In the genomic region with DNA sequence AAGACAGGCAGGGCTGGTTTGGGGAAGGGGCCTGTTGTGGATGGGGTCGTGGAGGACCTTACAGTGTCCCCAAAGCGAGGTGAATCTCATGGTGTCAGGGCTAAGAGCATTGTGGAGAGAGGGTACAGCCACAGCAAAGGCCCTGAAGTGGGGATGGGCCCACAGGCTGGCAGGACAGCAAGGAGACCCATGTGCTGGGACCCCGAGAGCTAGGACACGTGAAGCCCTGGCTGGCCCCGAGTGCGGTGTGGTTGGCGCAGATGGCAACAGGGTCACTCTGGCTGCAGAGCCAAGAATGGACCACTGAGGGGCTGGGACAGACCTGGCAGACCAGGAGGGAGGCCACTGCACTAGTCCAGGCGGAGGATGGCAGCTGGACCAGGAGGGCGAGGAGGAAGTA, we compare ENCODE assay signal across 27 cellular contexts. TPM values are rescaled to one million over a fixed set of nuclear protein-coding genes. Genes with fewer than 3 reads are reported as not detected.
DNase-seq lines count a peak whose midpoint lies in the region; ATAC-seq, FAIRE-seq and TF ChIP-seq lines count a peak whose summit lies in the region.
"Had no signal": no experiment of that assay in that cellular context is flagged by ENCODE, and none has a peak within 500 bp of the region (broad histone marks: within the 10 kb centered on the region; RNA-seq: fewer than 3 reads in every experiment).

No MANE protein-coding gene starts in this region.

- in situ Hi-C loops in GM23248 (cut with MboI) = no loop called here
- in situ Hi-C loops in G401 (cut with HindIII; ENCODE audit: low sequenced_read_pairs) = no loop called here

- H3K9ac ChIP-seq in GM23248 = no peak overlapping the region
- H3K9ac ChIP-seq: KMS-11 had no signal

- H3K27me3 Mint-ChIP-seq in nephron progenitor cell (ENCODE audit: low read depth, poor library complexity) = peaks cover 17% of the 10 kb centered on the region
- H3K27me3 Mint-ChIP-seq: CD4-positive, alpha-beta memory T cell; IgD-negative memory B cell had no signal

- no peaks in the 10 kb centered on the region for H3K36me3 Mint-ChIP-seq in nephron progenitor cell (ENCODE audit: low read depth)
- H3K36me3 Mint-ChIP-seq: CD4-positive, alpha-beta memory T cell had no signal

- H3K27ac Mint-ChIP-seq in nephron progenitor cell = peak overlapping the region; percentile 91
- H3K27ac Mint-ChIP-seq: H9 had no signal

- TF ChIP-seq CTCF in dorsolateral prefrontal cortex (IDR thresholded peaks at IDR 0.05 in 54 of 56, conservative IDR thresholded peaks at IDR 0.05 in 2 of 56; ENCODE audit: low read depth in 1 of 56, partially characterized antibody in 56 of 56) (no peak), nephron progenitor cell (IDR thresholded peaks at IDR 0.05) (no peak)

- H3K27ac ChIP-seq in angular gyrus (ENCODE audit: low read depth, low read length) (peak overlapping the region; percentile 99), dorsolateral prefrontal cortex (peak overlapping the region in 58 of 59 donors; percentile 65 to 100 (median 96)), temporal lobe (ENCODE audit: low read depth, low read length) (peak overlapping the region; percentile 100), GM23248 (no peak overlapping the region)
- H3K27ac ChIP-seq: A549, KMS-11, SJSA1 had no signal

- H3K36me3 ChIP-seq in GM23248 (ENCODE audit: low read depth) = no peaks in the 10 kb centered on the region
- H3K36me3 ChIP-seq: SJSA1 had no signal

- no peaks in the 10 kb centered on the region for H3K9me3 ChIP-seq in GM23248 (ENCODE audit: low read depth)
- H3K9me3 ChIP-seq: A549, Caco-2, SJSA1 had no signal

- H3K4me3 ChIP-seq in dorsolateral prefrontal cortex (no peak overlapping the region), GM23248 (no peak overlapping the region)
- H3K4me3 ChIP-seq: A549, GM12878, SJSA1 had no signal

- no peaks in the 10 kb centered on the region for H3K9me2 ChIP-seq in GM23248 (ENCODE audit: insufficient read depth)

- H3F3A ChIP-seq in GM23248 (ENCODE audit: insufficient read depth) = no peaks in the 10 kb centered on the region

- WGBS in GM23248 (ENCODE audit: low coverage in 1 of 2, low lambda C conversion rate in 2 of 2, missing lambda C conversion rate in 2 of 2), 2 experiments = 79 to 85% methylated on average over 9 of the region's 9 CpGs

- no peak for ATAC-seq in GM21528 (IDR thresholded peaks at IDR 0.05; ENCODE audit: low FRiP score, unreplicated experiment)
- ATAC-seq: A549, GM12878, PC-3 had no signal

- no peak overlapping the region for H2AFZ ChIP-seq in GM23248

- no peaks in the 10 kb centered on the region for H3K4me1 ChIP-seq in GM23248 (ENCODE audit: insufficient read depth)
- H3K4me1 ChIP-seq: A549, SJSA1 had no signal

- no peak for FAIRE-seq in H54 (lab: Jason Lieb, UNC)
- FAIRE-seq: A549, GM12878, GM19239 had no signal

- intact Hi-C loops in dorsolateral prefrontal cortex (cut with DNase I) = loop anchor here (1.0 to 10.0 kb wide), 6 partner anchors 77 to 195 kb away; no protein-coding TSS in a partner anchor

- H3K4me1 Mint-ChIP-seq in nephron progenitor cell = peaks cover 94% of the 10 kb centered on the region

- no peaks in the 10 kb centered on the region for H4K20me1 ChIP-seq in GM23248 (ENCODE audit: insufficient read depth)

- no peak overlapping the region for H3K4me2 ChIP-seq in GM23248 (ENCODE audit: unreplicated experiment)
- H3K4me2 ChIP-seq: A549, KMS-11 had no signal

- DNase-seq in dorsolateral prefrontal cortex (no peak), nephron progenitor cell (no peak), GM23248 (no peak), G401 (ENCODE audit: low spot score) (no peak), H54 (ENCODE audit: insufficient read length, low spot score) (no peak)
- DNase-seq: AML-193; CD4-positive, alpha-beta memory T cell; GDM1; H9; MM.1S; NCI-H2029 treated with DMSO at 0.1 percent for 48 hours; NCI-H446 treated with DMSO at 0.1 percent for 48 hours; NCI-H526; NCI-H82; NK-92 treated with Interleukin-12 subunit alpha and Interleukin-12 subunit beta, amount 100 ng/mL, for 24 hours; PC-3; Right ventricle myocardium superior had no signal

- H3K9me3 Mint-ChIP-seq in nephron progenitor cell = no peaks in the 10 kb centered on the region
- H3K9me3 Mint-ChIP-seq: H9, IgD-negative memory B cell had no signal

- peak overlapping the region; percentile 8 for H3K4me3 Mint-ChIP-seq in nephron progenitor cell
- H3K4me3 Mint-ChIP-seq: CD4-positive, alpha-beta memory T cell; H9; IgD-negative memory B cell had no signal

- no peak for TF ChIP-seq POLR2A in H54 (IDR thresholded peaks at IDR 0.05; ENCODE audit: low read depth, low read length)

- H3K79me2 ChIP-seq in GM23248 (ENCODE audit: insufficient read depth) = no peaks in the 10 kb centered on the region

- H3K27me3 ChIP-seq in dorsolateral prefrontal cortex (no peaks in the 10 kb centered on the region), GM23248 (replicated peaks; ENCODE audit: insufficient read depth) (peaks cover 21% of the 10 kb centered on the region)

RNA-seq across cellular contexts. Expression of a gene that starts 30.0 kb away (rescaled TPM):
- total RNA-seq in dorsolateral prefrontal cortex (1 to 10 TPM; 2.4 to 9.8 (median 4.7) TPM), temporal lobe (2.0 TPM)
- total RNA-seq in GM23248 (2014; rRNA removed; shearing (Covaris generic)) = 0.86 and 1.1 TPM in 2 replicates
- polyA plus RNA-seq in GM23248 (2016; fragmentation: Nextera tagmentation; extraction: Ambion mirVana) = 0.28 and 0.49 TPM in 2 replicates
- 0.49 and 0.75 TPM in 2 replicates for total RNA-seq in G401 (2014; rRNA removed; shearing (Covaris generic))
